Comparison of ENCODE assay signal across 8 cellular contexts in the genomic region with DNA sequence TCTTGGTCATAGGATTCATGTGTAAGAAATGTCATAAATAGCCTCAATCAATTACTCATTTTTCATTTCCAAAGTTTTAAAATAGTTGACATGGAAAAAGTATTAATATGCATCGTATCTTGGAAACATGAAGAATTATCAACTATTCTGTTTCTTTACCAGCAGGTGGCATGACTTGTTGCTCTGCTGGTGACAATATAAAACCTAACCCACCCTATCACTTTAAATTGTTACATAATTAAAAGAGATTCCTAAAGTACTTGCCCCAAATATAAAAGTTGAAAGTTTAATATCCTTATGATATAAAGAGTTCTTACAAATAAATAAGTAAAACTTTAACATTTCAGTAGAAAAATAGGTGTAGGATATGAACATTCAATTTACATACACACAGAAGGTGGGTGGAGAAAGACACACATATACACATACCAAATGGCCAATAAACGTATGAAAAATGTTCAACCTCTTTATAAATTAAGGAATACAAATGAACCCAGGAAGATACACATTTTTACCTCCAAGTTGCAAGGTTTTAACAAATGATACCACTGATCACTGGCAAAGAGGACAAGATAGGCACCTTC. TPM values are rescaled to one million over a fixed set of nuclear protein-coding genes. Genes with fewer than 3 reads are reported as not detected.
DNase-seq lines count a peak whose midpoint lies in the region; ATAC-seq and TF ChIP-seq lines count a peak whose summit lies in the region.

No MANE protein-coding gene starts in this region.

- peaks cover 16% of the 10 kb centered on the region for H3K36me3 Mint-ChIP-seq in endodermal cell (ENCODE audit: low read depth)

- peaks cover 8% of the 10 kb centered on the region for H3K4me1 Mint-ChIP-seq in endodermal cell

- no peaks in the 10 kb centered on the region for H3K27me3 ChIP-seq in endodermal cell (ENCODE audit: control insufficient read depth, insufficient read depth, low read length, poor library complexity, severe bottlenecking)
- H3K27me3 ChIP-seq in psoas muscle (ENCODE audit: insufficient read depth in 3 of 3, low read length in 2 of 3): no peaks in the 10 kb centered on the region

- H3K27me3 Mint-ChIP-seq in endodermal cell (ENCODE audit: insufficient read depth): no peaks in the 10 kb centered on the region

- DNase-seq in NCI-H69 (lab: John Stamatoyannopoulos, UW): peak; percentile 33
- DNase-seq in endodermal cell: no peak
- no peak for DNase-seq in psoas muscle
- no peak for DNase-seq in stimulated activated CD4-positive, alpha-beta T cell treated with anti-CD3 and anti-CD28 coated beads, Interleukin-15, amount 100 ng/mL, for 24 hours
- no peak for DNase-seq in AG20443 (ENCODE audit: low spot score)
- DNase-seq in COLO668 (lab: John Stamatoyannopoulos, UW; ENCODE audit: unreplicated experiment): no peak

- H3K27ac Mint-ChIP-seq in endodermal cell: no peak overlapping the region

- H3K4me1 ChIP-seq in endodermal cell (ENCODE audit: control insufficient read depth, insufficient read depth, low read length) (peaks cover 4% of the 10 kb centered on the region), psoas muscle (no peaks in the 10 kb centered on the region)

- H3K27ac ChIP-seq in endodermal cell (ENCODE audit: low read depth, low read length) (no peak overlapping the region), psoas muscle (no peak overlapping the region)

- no peaks in the 10 kb centered on the region for H3K9me3 Mint-ChIP-seq in endodermal cell

- intact Hi-C loops in psoas muscle (cut with DNase I): loop anchor here in 1 of 2 donors (5.0 kb wide), 1 partner anchor 169 kb away; no protein-coding TSS in a partner anchor

- H3K9ac ChIP-seq in endodermal cell (ENCODE audit: extremely low read depth, low read length, poor library complexity, severe bottlenecking): no peak overlapping the region

- WGBS in endodermal cell (ENCODE audit: insufficient coverage in 1 of 2, insufficient read length in 1 of 2), 2 experiments: 92% methylated on average over 2 of the region's 2 CpGs; no CpG with 5 or more reads in 1 of the 2 experiments
- 28 to 44% (median 41%) methylated on average over 2 of the region's 2 CpGs for WGBS in psoas muscle, 3 donors

- TF ChIP-seq CTCF in GM12872 (IDR thresholded peaks at IDR 0.05; ENCODE audit: insufficient read depth, low read depth, low read length) (peak; percentile 49; the same call in 2 of the 3 replicates), endodermal cell (conservative IDR thresholded peaks at IDR 0.05) (peak; percentile 71), psoas muscle (IDR thresholded peaks at IDR 0.05) (peak; percentile 66)

- no peaks in the 10 kb centered on the region for H3K9me3 ChIP-seq in endodermal cell (ENCODE audit: control insufficient read depth, low read length)
- H3K9me3 ChIP-seq in psoas muscle: no peaks in the 10 kb centered on the region

- ATAC-seq in psoas muscle: peak in 1 of 4 donors; percentile 61
- no peak for ATAC-seq in HG03378 (IDR thresholded peaks at IDR 0.05; ENCODE audit: unreplicated experiment)

- H3K36me3 ChIP-seq in endodermal cell (ENCODE audit: control insufficient read depth, insufficient read depth, low read length): peaks cover 74% of the 10 kb centered on the region
- H3K36me3 ChIP-seq in psoas muscle (ENCODE audit: insufficient read depth in 1 of 2, low read depth in 1 of 2): no peaks in the 10 kb centered on the region

- no peak overlapping the region for H3K4me3 ChIP-seq in endodermal cell (ENCODE audit: low read length)
- H3K4me3 ChIP-seq in psoas muscle: no peak overlapping the region

- H3K4me3 Mint-ChIP-seq in endodermal cell: no peak overlapping the region

RNA-seq across cellular contexts. Expression of a gene that starts 30.6 kb away (rescaled TPM):
- total RNA-seq in endodermal cell (10 to 100 TPM; 87.9 to 93.3 TPM), psoas muscle (10 to 100 TPM in 3 of 4 donors, 1 to 10 TPM in 1; 8.5 to 20.2 (median 13.6) TPM)
- 238 TPM for polyA plus RNA-seq in endodermal cell (2013, experiment 1 of 2)
- polyA plus RNA-seq in endodermal cell (2013, experiment 2 of 2): 264 TPM
- polyA plus RNA-seq in psoas muscle: 1 to 10 TPM; 1.1 to 2.1 (median 1.2) TPM

Comparison
In these comparisons a context has a peak if more than half of its experiments do, and no peak if none do; other contexts are left out.
1. RNA of a gene that starts 30.6 kb away (total RNA-seq): 87.9 to 93.3 TPM in endodermal cell; 8.5 to 20.2 TPM in psoas muscle; every median in the first group is over 4 times any median in the second.
2. Peak in every context shown above with its lines, with median percentiles within 50 percentile points of each other: CTCF ChIP-seq.